Comparison of ENCODE assay signal across 1 cellular context in genomic region chr9:97594414-97594921, GRCh38.
TF ChIP-seq lines count a peak whose summit lies in the region.

No MANE protein-coding gene starts in this region.

TF ChIP-seq in IMR-90, 13 proteins besides CTCF, POLR2A, EP300 and RAD21 (continued from another document):
- TF ChIP-seq ELK1 (IDR thresholded peaks at IDR 0.05; ENCODE audit: borderline replicate concordance, low read depth, low read length) (no peak), BHLHE40 (IDR thresholded peaks at IDR 0.05; ENCODE audit: low read depth, low read length) (no peak)
